1 cellular context compared by ENCODE assay signal in the genomic region with DNA sequence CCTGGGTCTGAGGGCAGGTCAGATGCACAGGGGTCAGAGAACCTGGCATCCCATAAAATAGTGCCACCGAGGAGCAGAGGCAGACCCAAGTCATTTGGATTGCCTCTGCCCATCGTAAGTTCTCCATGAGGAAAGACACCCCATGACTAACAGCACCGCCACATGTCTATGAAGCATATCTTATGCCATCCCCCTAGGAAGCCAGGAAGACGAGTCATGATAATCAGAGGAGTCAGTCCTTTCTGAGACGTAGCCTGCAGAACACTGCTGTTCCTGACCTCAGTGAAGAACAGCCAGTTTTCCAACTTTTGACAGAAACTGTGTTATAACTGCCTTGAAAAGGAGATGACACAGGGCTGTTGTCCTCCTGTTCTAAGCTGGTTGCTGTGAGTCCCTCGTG.
A peak's percentile ranks its signal among the peaks of the same experiment; 100 is the strongest.
TF ChIP-seq lines count a peak whose summit lies in the region.

No MANE protein-coding gene starts in this region.

TF ChIP-seq in IMR-90, 13 proteins besides CTCF, POLR2A, EP300 and RAD21:
- TF ChIP-seq, protein P1, sequence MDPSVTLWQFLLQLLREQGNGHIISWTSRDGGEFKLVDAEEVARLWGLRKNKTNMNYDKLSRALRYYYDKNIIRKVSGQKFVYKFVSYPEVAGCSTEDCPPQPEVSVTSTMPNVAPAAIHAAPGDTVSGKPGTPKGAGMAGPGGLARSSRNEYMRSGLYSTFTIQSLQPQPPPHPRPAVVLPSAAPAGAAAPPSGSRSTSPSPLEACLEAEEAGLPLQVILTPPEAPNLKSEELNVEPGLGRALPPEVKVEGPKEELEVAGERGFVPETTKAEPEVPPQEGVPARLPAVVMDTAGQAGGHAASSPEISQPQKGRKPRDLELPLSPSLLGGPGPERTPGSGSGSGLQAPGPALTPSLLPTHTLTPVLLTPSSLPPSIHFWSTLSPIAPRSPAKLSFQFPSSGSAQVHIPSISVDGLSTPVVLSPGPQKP (IDR thresholded peaks at IDR 0.05; ENCODE audit: borderline replicate concordance, low read depth, low read length) = no peak
- no peak for TF ChIP-seq CHD1 (IDR thresholded peaks at IDR 0.05; ENCODE audit: low read depth, low read length)
- TF ChIP-seq MXI1 (IDR thresholded peaks at IDR 0.05; ENCODE audit: borderline replicate concordance, low read depth, low read length) = peak; percentile 70; the same call in 1 of the 2 replicates
- TF ChIP-seq BHLHE40 (IDR thresholded peaks at IDR 0.05; ENCODE audit: low read depth, low read length) = 0 out of 2 replicates have a peak, but pooled peaks have one; percentile 6
- peak; percentile 71 for TF ChIP-seq FOS (IDR thresholded peaks at IDR 0.05; ENCODE audit: low read depth, low read length)
- TF ChIP-seq, protein P2, sequence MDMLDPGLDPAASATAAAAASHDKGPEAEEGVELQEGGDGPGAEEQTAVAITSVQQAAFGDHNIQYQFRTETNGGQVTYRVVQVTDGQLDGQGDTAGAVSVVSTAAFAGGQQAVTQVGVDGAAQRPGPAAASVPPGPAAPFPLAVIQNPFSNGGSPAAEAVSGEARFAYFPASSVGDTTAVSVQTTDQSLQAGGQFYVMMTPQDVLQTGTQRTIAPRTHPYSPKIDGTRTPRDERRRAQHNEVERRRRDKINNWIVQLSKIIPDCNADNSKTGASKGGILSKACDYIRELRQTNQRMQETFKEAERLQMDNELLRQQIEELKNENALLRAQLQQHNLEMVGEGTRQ (IDR thresholded peaks at IDR 0.05; ENCODE audit: low read depth, low read length) = peak; percentile 54; the same call in 1 of the 2 replicates
- TF ChIP-seq NFE2L2 (IDR thresholded peaks at IDR 0.05; ENCODE audit: low read depth, low read length) = no peak
- peak; percentile 71 for TF ChIP-seq CEBPB (IDR thresholded peaks at IDR 0.05; ENCODE audit: low read depth, low read length)
- no peak for TF ChIP-seq SMC3 (IDR thresholded peaks at IDR 0.05; ENCODE audit: low read depth, low read length)
- no peak for TF ChIP-seq RCOR1 (IDR thresholded peaks at IDR 0.05; ENCODE audit: insufficient replicate concordance, low read length)
- TF ChIP-seq RFX5 (IDR thresholded peaks at IDR 0.05; ENCODE audit: low read depth, low read length) = no peak
- no peak for TF ChIP-seq MAZ (IDR thresholded peaks at IDR 0.05; ENCODE audit: borderline replicate concordance, low read depth, low read length)
- peak; percentile 23; the same call in 1 of the 2 replicates for TF ChIP-seq MAFK (IDR thresholded peaks at IDR 0.05; ENCODE audit: low read depth, low read length)
